Comparison of ENCODE assay signal across 8 cellular contexts in genomic region chr22:19723990-19724827, GRCh38. TPM values are rescaled to one million over a fixed set of nuclear protein-coding genes. Genes with fewer than 3 reads are reported as not detected.
DNase-seq lines count a peak whose midpoint lies in the region; ATAC-seq lines count a peak whose summit lies in the region.

No MANE protein-coding gene starts in this region.

- CTCF ChIA-PET in activated CD8-positive, alpha-beta T cell treated with anti-CD3 and anti-CD28 coated beads, Interleukin-2, amount 10 ng/mL, durations not matched to agents 7 days and 5 days (lab: Charles Lee): interaction anchor here (0.8 to 2.0 kb wide), 10 partner anchors 9 to 232 kb away, joined by 3 to 10 read pairs (median 4); no protein-coding TSS in a partner anchor

- no peak overlapping the region for H3K27ac Mint-ChIP-seq in activated CD8-positive, alpha-beta T cell treated with anti-CD3 and anti-CD28 coated beads, Interleukin-2, amount 10 ng/mL, durations not matched to agents 7 days and 5 days
- H3K27ac Mint-ChIP-seq in stimulated activated effector memory CD8-positive, alpha-beta T cell treated with anti-CD3 and anti-CD28 coated beads, Interleukin-12 subunit alpha, Interleukin-12 subunit beta, amount 100 ng/mL, for 72 hours: no peak overlapping the region

- peak; percentile 71 for ATAC-seq in activated CD8-positive, alpha-beta T cell treated with anti-CD3 and anti-CD28 coated beads, Interleukin-2, amount 10 ng/mL, durations not matched to agents 7 days and 5 days
- peak; percentile 66 for ATAC-seq in stimulated activated effector memory CD8-positive, alpha-beta T cell treated with anti-CD3 and anti-CD28 coated beads, Interleukin-12 subunit alpha, Interleukin-12 subunit beta, amount 100 ng/mL, for 72 hours
- no peak for ATAC-seq in GM21367 (IDR thresholded peaks at IDR 0.05; ENCODE audit: unreplicated experiment)

- no peaks in the 10 kb centered on the region for H3K36me3 ChIP-seq in iPS-15b (ENCODE audit: control insufficient read depth, insufficient read depth, low read length)

- H3K36me3 Mint-ChIP-seq in activated CD8-positive, alpha-beta T cell treated with anti-CD3 and anti-CD28 coated beads, Interleukin-2, amount 10 ng/mL, durations not matched to agents 7 days and 5 days (ENCODE audit: low read depth): no peaks in the 10 kb centered on the region
- H3K36me3 Mint-ChIP-seq in stimulated activated effector memory CD8-positive, alpha-beta T cell treated with anti-CD3 and anti-CD28 coated beads, Interleukin-12 subunit alpha, Interleukin-12 subunit beta, amount 100 ng/mL, for 72 hours: no peaks in the 10 kb centered on the region

- POLR2A ChIA-PET in activated CD8-positive, alpha-beta T cell treated with anti-CD3 and anti-CD28 coated beads, Interleukin-2, amount 10 ng/mL, durations not matched to agents 7 days and 5 days (lab: Charles Lee): no interaction called here

- H3K4me3 ChIP-seq in iPS-15b (ENCODE audit: low read depth, low read length): peak overlapping the region; percentile 40

- peaks cover 9% of the 10 kb centered on the region for H3K4me1 Mint-ChIP-seq in activated CD8-positive, alpha-beta T cell treated with anti-CD3 and anti-CD28 coated beads, Interleukin-2, amount 10 ng/mL, durations not matched to agents 7 days and 5 days (ENCODE audit: low read depth)
- peaks cover 20% of the 10 kb centered on the region for H3K4me1 Mint-ChIP-seq in stimulated activated effector memory CD8-positive, alpha-beta T cell treated with anti-CD3 and anti-CD28 coated beads, Interleukin-12 subunit alpha, Interleukin-12 subunit beta, amount 100 ng/mL, for 72 hours

- H3K4me1 ChIP-seq in iPS-15b (ENCODE audit: control insufficient read depth, insufficient read depth, low read length): peaks cover 4% of the 10 kb centered on the region

- no peaks in the 10 kb centered on the region for H3K9me3 Mint-ChIP-seq in activated CD8-positive, alpha-beta T cell treated with anti-CD3 and anti-CD28 coated beads, Interleukin-2, amount 10 ng/mL, durations not matched to agents 7 days and 5 days (ENCODE audit: insufficient read depth)
- no peaks in the 10 kb centered on the region for H3K9me3 Mint-ChIP-seq in stimulated activated effector memory CD8-positive, alpha-beta T cell treated with anti-CD3 and anti-CD28 coated beads, Interleukin-12 subunit alpha, Interleukin-12 subunit beta, amount 100 ng/mL, for 72 hours

- peaks cover 80% of the 10 kb centered on the region for H3K27me3 ChIP-seq in iPS-15b (ENCODE audit: control insufficient read depth, insufficient read depth, low read length)

- DNase-seq in NCI-H510A treated with DMSO at 0.1 percent for 48 hours (lab: John Stamatoyannopoulos, UW): peak; percentile 15
- DNase-seq in NCI-H510A (lab: John Stamatoyannopoulos, UW): no peak
- DNase-seq in activated CD8-positive, alpha-beta T cell treated with anti-CD3 and anti-CD28 coated beads, Interleukin-2, amount 10 ng/mL, durations not matched to agents 7 days and 5 days: peak; percentile 38
- DNase-seq in stimulated activated effector memory CD8-positive, alpha-beta T cell treated with anti-CD3 and anti-CD28 coated beads, Interleukin-12 subunit alpha, Interleukin-12 subunit beta, amount 100 ng/mL, for 72 hours (ENCODE audit: low spot score in 2 of 2): no peak
- no peak for DNase-seq in NCI-H526 treated with DMSO at 0.1 percent for 48 hours (lab: John Stamatoyannopoulos, UW)
- DNase-seq in NCI-H226: no peak

- peak overlapping the region; percentile 29 for H3K4me3 Mint-ChIP-seq in activated CD8-positive, alpha-beta T cell treated with anti-CD3 and anti-CD28 coated beads, Interleukin-2, amount 10 ng/mL, durations not matched to agents 7 days and 5 days
- peak overlapping the region; percentile 48 for H3K4me3 Mint-ChIP-seq in stimulated activated effector memory CD8-positive, alpha-beta T cell treated with anti-CD3 and anti-CD28 coated beads, Interleukin-12 subunit alpha, Interleukin-12 subunit beta, amount 100 ng/mL, for 72 hours

- H3K9ac ChIP-seq in iPS-15b (ENCODE audit: low read depth, low read length): no peak overlapping the region

- peaks cover 36% of the 10 kb centered on the region for H3K27me3 Mint-ChIP-seq in activated CD8-positive, alpha-beta T cell treated with anti-CD3 and anti-CD28 coated beads, Interleukin-2, amount 10 ng/mL, durations not matched to agents 7 days and 5 days (ENCODE audit: low read depth)

- no peaks in the 10 kb centered on the region for H3K9me3 ChIP-seq in iPS-15b (ENCODE audit: control insufficient read depth, insufficient read depth, low read length)

RNA-seq across cellular contexts. Expression of gene GP1BB, which starts 0.9 kb away (rescaled TPM):
- not detected for total RNA-seq in activated CD8-positive, alpha-beta T cell treated with anti-CD3 and anti-CD28 coated beads, Interleukin-2, amount 10 ng/mL, durations not matched to agents 7 days and 5 days

RNA-seq across cellular contexts. Expression of gene SEPTIN5, which starts 9.9 kb away (rescaled TPM):
- total RNA-seq in activated CD8-positive, alpha-beta T cell treated with anti-CD3 and anti-CD28 coated beads, Interleukin-2, amount 10 ng/mL, durations not matched to agents 7 days and 5 days: under 1 TPM in 1 of 2 experiments, not detected in 1; 0.53 TPM

RNA-seq across cellular contexts. Expression of gene TBX1, which starts 36.4 kb away (rescaled TPM):
- total RNA-seq in activated CD8-positive, alpha-beta T cell treated with anti-CD3 and anti-CD28 coated beads, Interleukin-2, amount 10 ng/mL, durations not matched to agents 7 days and 5 days: 1 to 10 TPM; 1.2 to 1.5 TPM

Comparison
In these comparisons a context has a peak if more than half of its experiments do, and no peak if none do; other contexts are left out.
1. DNase-seq: peak in NCI-H510A treated with DMSO at 0.1 percent for 48 hours (single experiment) and activated CD8-positive, alpha-beta T cell treated with anti-CD3 and anti-CD28 coated beads, Interleukin-2, amount 10 ng/mL, durations not matched to agents 7 days and 5 days (single experiment); none in NCI-H510A (single experiment), stimulated activated effector memory CD8-positive, alpha-beta T cell treated with anti-CD3 and anti-CD28 coated beads, Interleukin-12 subunit alpha, Interleukin-12 subunit beta, amount 100 ng/mL, for 72 hours (0 of 2), NCI-H526 treated with DMSO at 0.1 percent for 48 hours (single experiment) and NCI-H226 (single experiment).